In genomic region chr10:44995914-44996633, GRCh38 we compare ENCODE assay signal across 8 cellular contexts. TPM values are rescaled to one million over a fixed set of nuclear protein-coding genes. Genes with fewer than 3 reads are reported as not detected.
DNase-seq lines count a peak whose midpoint lies in the region; ATAC-seq and TF ChIP-seq lines count a peak whose summit lies in the region.

No MANE protein-coding gene starts in this region.

- H3K27me3 ChIP-seq in body of pancreas (no peaks in the 10 kb centered on the region), layer of hippocampus (ENCODE audit: control insufficient read depth, insufficient read depth, low read length) (no peaks in the 10 kb centered on the region), spleen (replicated peaks in 1 of 7) (no peaks in the 10 kb centered on the region)

- DNase-seq in GM04504 (ENCODE audit: low read depth): peak; percentile 24
- DNase-seq in body of pancreas: peak; percentile 59 to 85 (median 78)
- DNase-seq in spleen: no peak
- no peak for DNase-seq in GM10248 (ENCODE audit: extremely low spot score)
- DNase-seq in NCI-H1930 (lab: John Stamatoyannopoulos, UW): no peak

- H3K36me3 ChIP-seq in body of pancreas (replicated peaks in 1 of 2; ENCODE audit: insufficient read depth in 1 of 2, low read depth in 2 of 2): no peaks in the 10 kb centered on the region
- peaks cover 0 to 30% (median 6%) of the 10 kb centered on the region in 6 donors for H3K36me3 ChIP-seq in spleen

- POLR2A ChIA-PET in GM10248 (lab: Yijun Ruan, JAX): interaction anchor here (3.4 kb wide), 1 partner anchor 17 kb away, joined by 13 read pairs; the partner anchor contains the start of gene DEPP1

- CTCF ChIA-PET in GM10248 (lab: Yijun Ruan, JAX): interaction anchor here (0.9 to 4.8 kb wide), 7 partner anchors 9 to 63 kb away, joined by 3 to 18 read pairs (median 4); no protein-coding TSS in a partner anchor

- 0 to 2% methylated on average over 2 to 9 of the region's 9 CpGs for WGBS in body of pancreas, 2 donors
- WGBS in spleen, 5 donors: 21 to 32% (median 27%) methylated on average over 9 of the region's 9 CpGs

- H3K4me1 ChIP-seq in body of pancreas: peaks cover 87% of the 10 kb centered on the region
- H3K4me1 ChIP-seq in spleen: peaks cover 5 to 55% (median 25%) of the 10 kb centered on the region in 6 donors

- TF ChIP-seq POLR2A in body of pancreas (IDR thresholded peaks at IDR 0.05): peak in 2 of 3 donors; percentile 44 to 60
- TF ChIP-seq POLR2A in spleen (IDR thresholded peaks at IDR 0.05): no peak

- H3K4me3 ChIP-seq in body of pancreas: no peak overlapping the region
- no peak overlapping the region for H3K4me3 ChIP-seq in spleen

- H3K9me3 ChIP-seq in body of pancreas (no peaks in the 10 kb centered on the region), spleen (no peaks in the 10 kb centered on the region)

- intact Hi-C loops in body of pancreas (cut with DNase I): no loop called here
- intact Hi-C loops in spleen (cut with DNase I; ENCODE audit: low total_unique reads): no loop called here

- ATAC-seq in body of pancreas (peak; percentile 47), HG02623 (IDR thresholded peaks at IDR 0.05; ENCODE audit: unreplicated experiment) (no peak), GM18519 (IDR thresholded peaks at IDR 0.05; ENCODE audit: low FRiP score, unreplicated experiment) (no peak)

- H3K27ac ChIP-seq in body of pancreas (peak overlapping the region; percentile 83 to 92 (median 88)), layer of hippocampus (ENCODE audit: low read depth, low read length) (peak overlapping the region; percentile 90), spleen (peak overlapping the region in 7 of 8 donors; percentile 36 to 70 (median 61))

- no peak for TF ChIP-seq CTCF in body of pancreas (IDR thresholded peaks at IDR 0.05)
- no peak for TF ChIP-seq CTCF in spleen (IDR thresholded peaks at IDR 0.05 in 8 of 11, conservative IDR thresholded peaks at IDR 0.05 in 3 of 11)
- TF ChIP-seq CTCF in GM10248 (IDR thresholded peaks at IDR 0.05; ENCODE audit: control extremely low read depth, extremely low read depth, low read depth, missing control alignments): no peak

RNA-seq across cellular contexts. Expression of gene ZNF22, which starts 4.6 kb away (rescaled TPM):
- 10 to 100 TPM; 12.9 to 30.4 TPM for total RNA-seq in body of pancreas
- total RNA-seq in spleen: 10 to 100 TPM; 22.7 to 28.3 (median 25.8) TPM
- polyA plus RNA-seq in spleen: 10 to 100 TPM; 25.9 to 33.6 (median 31.5) TPM

RNA-seq across cellular contexts. Expression of gene DEPP1, which starts 17.5 kb away (rescaled TPM):
- total RNA-seq in body of pancreas (100 to 1,000 TPM; 226 to 230 TPM), spleen (10 to 100 TPM in 6 of 7 donors, 1 to 10 TPM in 1; 9.5 to 90.1 (median 21.1) TPM)
- polyA plus RNA-seq in spleen: 10 to 100 TPM; 13.3 to 36.5 (median 15.7) TPM

RNA-seq across cellular contexts. Expression of gene RASSF4, which starts 36.5 kb away (rescaled TPM):
- total RNA-seq in body of pancreas: 10 to 100 TPM; 44.5 to 50.8 TPM
- total RNA-seq in spleen: 10 to 100 TPM; 70.8 to 96.2 (median 73.7) TPM
- polyA plus RNA-seq in spleen: 10 to 100 TPM; 36.7 to 61.0 (median 38.2) TPM

Comparison
In these comparisons a context has a peak if more than half of its experiments do, and no peak if none do; other contexts are left out.
1. DNase-seq: peak in GM04504 (single experiment) and body of pancreas (4 of 4); none in spleen (single experiment), GM10248 (single experiment) and NCI-H1930 (0 of 2).
2. POLR2A ChIP-seq: peak in body of pancreas (2 of 3); none in spleen (0 of 3).
3. Peak in every context shown above with its lines, with median percentiles within 50 percentile points of each other: H3K27ac ChIP-seq.